ENCODE assay signal across 26 cellular contexts in the genomic region with DNA sequence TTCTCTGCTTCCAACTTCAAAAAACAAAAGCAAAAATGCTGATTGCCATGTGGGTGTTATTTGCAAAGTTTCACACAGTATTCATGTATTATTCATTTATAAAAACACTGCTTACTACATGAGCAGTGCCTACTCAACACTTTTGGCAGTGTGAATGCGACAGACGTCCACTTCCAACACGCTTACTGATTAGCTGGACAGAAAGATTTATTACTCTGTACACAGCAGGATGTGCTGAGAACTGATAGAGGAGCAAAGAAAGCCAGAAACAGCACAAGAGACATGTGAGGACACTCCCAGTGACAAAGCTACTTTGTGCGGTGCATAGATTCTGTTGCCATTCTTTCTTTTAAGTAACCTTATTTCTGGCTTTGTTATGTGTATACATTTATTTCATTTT.
DNase-seq lines count a peak whose midpoint lies in the region; ATAC-seq and TF ChIP-seq lines count a peak whose summit lies in the region.
"Had no signal": no experiment of that assay in that cellular context is flagged by ENCODE, and none has a peak within 500 bp of the region (broad histone marks: within the 10 kb centered on the region; RNA-seq: fewer than 3 reads in every experiment).

No MANE protein-coding gene starts in this region.

- CTCF ChIA-PET in A673 (lab: Charles Lee): no interaction called here

- no peak overlapping the region for H3K4me3 ChIP-seq in A673 (ENCODE audit: low read depth, low read length, poor library complexity, severe bottlenecking)
- H3K4me3 ChIP-seq in GM12865 (ENCODE audit: low read depth, low read length): peak overlapping the region; percentile 14
- H3K4me3 ChIP-seq in endodermal cell (ENCODE audit: low read length): no peak overlapping the region
- H3K4me3 ChIP-seq: BLaER1, GM12878, PC-9, SJSA1 had no signal

- H3K27ac Mint-ChIP-seq in endodermal cell: no peak overlapping the region
- H3K27ac Mint-ChIP-seq: CD4-positive, CD25-positive, alpha-beta regulatory T cell; T-cell had no signal

- 77 to 91% methylated on average over 3 to 4 of the region's 4 CpGs for WGBS in endodermal cell (ENCODE audit: insufficient coverage in 1 of 2, insufficient read length in 1 of 2), 2 experiments

- ATAC-seq in GM19452 (IDR thresholded peaks at IDR 0.05; ENCODE audit: unreplicated experiment): no peak
- ATAC-seq: T-cell had no signal

- POLR2A ChIA-PET in A673 (lab: Charles Lee; ENCODE audit: low non-redundant PET): no interaction called here

- H3K27me3 Mint-ChIP-seq in endodermal cell (ENCODE audit: insufficient read depth): no peaks in the 10 kb centered on the region
- H3K27me3 Mint-ChIP-seq: CD4-positive, CD25-positive, alpha-beta regulatory T cell; T-cell had no signal

- no peaks in the 10 kb centered on the region for H3K36me3 ChIP-seq in A673 (ENCODE audit: insufficient read depth, low read length, poor library complexity, severe bottlenecking)
- H3K36me3 ChIP-seq in endodermal cell (ENCODE audit: control insufficient read depth, insufficient read depth, low read length): no peaks in the 10 kb centered on the region
- H3K36me3 ChIP-seq: BLaER1, SJSA1 had no signal

- H3K9ac ChIP-seq in endodermal cell (ENCODE audit: extremely low read depth, low read length, poor library complexity, severe bottlenecking): no peak overlapping the region
- H3K9ac ChIP-seq: BLaER1 had no signal

- no peak overlapping the region for H3K4me3 Mint-ChIP-seq in endodermal cell
- H3K4me3 Mint-ChIP-seq: CD4-positive, CD25-positive, alpha-beta regulatory T cell; T-cell had no signal

- BruUV-seq in A673 (replicated peaks; lab: Mats Ljungman, UMichigan): no TSS peak

- no peaks in the 10 kb centered on the region for H3K9me3 Mint-ChIP-seq in endodermal cell

- DNase-seq in A673 (ENCODE audit: low spot score): peak; percentile 85
- no peak for DNase-seq in GM12865 (ENCODE audit: low read depth)
- peak; percentile 16 for DNase-seq in NCI-H510A (lab: John Stamatoyannopoulos, UW)
- no peak for DNase-seq in endodermal cell
- no peak for DNase-seq in mucosa of gallbladder (ENCODE audit: low spot score)
- no peak for DNase-seq in stimulated activated CD4-positive, alpha-beta T cell treated with anti-CD3 and anti-CD28 coated beads, Interleukin-15, amount 100 ng/mL, for 24 hours
- DNase-seq in NCI-H345 (lab: John Stamatoyannopoulos, UW): no peak
- DNase-seq: CD4-positive, CD25-positive, alpha-beta regulatory T cell; DMS53; HCEC 1CT; Karpas-422; NCI-H1092; NCI-H1417 treated with DMSO at 0.1 percent for 48 hours; NCI-H187; NCI-H2081 treated with DMSO at 0.1 percent for 48 hours; NCI-H2171 treated with DMSO at 0.1 percent for 48 hours; NCI-H524; NCI-H774; PC-9; Right ventricle myocardium superior; RPMI8226; T-cell had no signal

- intact Hi-C loops in A673 (cut with micrococcal nuclease; ENCODE audit: unreplicated experiment): no loop called here

- H3K27ac ChIP-seq in A673 (ENCODE audit: low read depth, low read length, poor library complexity, severe bottlenecking) (no peak overlapping the region), endodermal cell (ENCODE audit: low read depth, low read length) (peak overlapping the region; percentile 72)
- H3K27ac ChIP-seq: BLaER1, PC-9, SJSA1 had no signal

- H3K9me3 ChIP-seq in A673 (ENCODE audit: low read depth, low read length, poor library complexity, severe bottlenecking): no peaks in the 10 kb centered on the region
- H3K9me3 ChIP-seq in endodermal cell (ENCODE audit: control insufficient read depth, low read length): no peaks in the 10 kb centered on the region
- H3K9me3 ChIP-seq: BLaER1, SJSA1 had no signal

- peaks cover 5% of the 10 kb centered on the region for H3K4me1 Mint-ChIP-seq in endodermal cell
- H3K4me1 Mint-ChIP-seq: CD4-positive, CD25-positive, alpha-beta regulatory T cell; T-cell had no signal

- H3K4me1 ChIP-seq in A673 (ENCODE audit: insufficient read depth, low read length, poor library complexity, severe bottlenecking) (peaks cover 15% of the 10 kb centered on the region), endodermal cell (ENCODE audit: control insufficient read depth, insufficient read depth, low read length) (no peaks in the 10 kb centered on the region)
- H3K4me1 ChIP-seq: BLaER1, SJSA1 had no signal

- no peaks in the 10 kb centered on the region for H3K27me3 ChIP-seq in A673 (replicated peaks; ENCODE audit: insufficient read depth, low read depth, low read length, poor library complexity)
- no peaks in the 10 kb centered on the region for H3K27me3 ChIP-seq in endodermal cell (ENCODE audit: control insufficient read depth, insufficient read depth, low read length, poor library complexity, severe bottlenecking)
- H3K27me3 ChIP-seq: BLaER1, SJSA1 had no signal

- no peaks in the 10 kb centered on the region for H3K36me3 Mint-ChIP-seq in endodermal cell (ENCODE audit: low read depth)
- H3K36me3 Mint-ChIP-seq: CD4-positive, CD25-positive, alpha-beta regulatory T cell; T-cell had no signal

- TF ChIP-seq CTCF in A673 (conservative IDR thresholded peaks at IDR 0.05; ENCODE audit: low read depth, low read length): no peak
- no peak for TF ChIP-seq CTCF in GM12865 (IDR thresholded peaks at IDR 0.05; ENCODE audit: insufficient read depth, low read depth, low read length, missing control alignments)
- TF ChIP-seq CTCF in endodermal cell (conservative IDR thresholded peaks at IDR 0.05): no peak

Comparison
In these comparisons a context has a peak if more than half of its experiments do, and no peak if none do; other contexts are left out.
1. DNase-seq: peak in A673 (single experiment) and NCI-H510A (single experiment); none in GM12865 (single experiment), endodermal cell (single experiment), mucosa of gallbladder (single experiment), stimulated activated CD4-positive, alpha-beta T cell treated with anti-CD3 and anti-CD28 coated beads, Interleukin-15, amount 100 ng/mL, for 24 hours (single experiment) and NCI-H345 (single experiment).